In the genomic region with DNA sequence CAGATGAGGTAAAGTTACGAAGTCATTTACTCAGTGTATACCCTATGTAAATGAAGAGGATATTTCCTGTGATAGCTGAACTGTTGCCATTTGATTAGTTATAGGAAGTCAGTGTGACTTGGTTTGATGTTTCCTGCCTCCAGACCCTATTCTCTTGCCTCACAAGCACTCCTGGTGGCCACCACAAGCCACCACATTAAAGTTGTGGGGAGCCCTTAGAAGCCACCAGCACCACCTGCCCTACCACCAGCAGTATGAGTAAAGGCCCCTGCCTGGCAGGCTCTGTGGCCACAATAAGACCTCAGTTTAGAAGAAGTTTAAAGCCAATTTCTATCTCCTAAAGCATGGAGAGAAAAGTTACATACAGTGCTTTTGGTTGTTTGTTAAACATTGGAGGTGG, we compare ENCODE assay signal across 21 cellular contexts.
DNase-seq lines count a peak whose midpoint lies in the region; ATAC-seq and TF ChIP-seq lines count a peak whose summit lies in the region.
"Had no signal": no experiment of that assay in that cellular context is flagged by ENCODE, and none has a peak within 500 bp of the region (broad histone marks: within the 10 kb centered on the region; RNA-seq: fewer than 3 reads in every experiment).

No MANE protein-coding gene starts in this region.

- no peak overlapping the region for H3K4me3 ChIP-seq in HUES64 (ENCODE audit: low read length)
- H3K4me3 ChIP-seq in MG63: no peak overlapping the region
- H3K4me3 ChIP-seq: gastroesophageal sphincter, Peyer's patch, stomach had no signal

- H3K27ac Mint-ChIP-seq in activated T-helper 17 cell treated with anti-CD3 and anti-CD28 coated beads, Interleukin-2, amount 50 U/mL, for 72 hours: no peak overlapping the region
- H3K27ac Mint-ChIP-seq in mesothelial cell of epicardium: no peak overlapping the region
- H3K27ac Mint-ChIP-seq: H9; natural killer cell treated with Interleukin-12 subunit alpha and Interleukin-12 subunit beta and Interleukin-15 and Interleukin-18, amount 100 ng/mL, for 72 hours had no signal

- peak; percentile 9 for DNase-seq in CMK (ENCODE audit: low read depth)
- peak; percentile 14 for DNase-seq in EH (ENCODE audit: low read depth)
- no peak for DNase-seq in inferior parietal cortex (ENCODE audit: extremely low spot score)
- no peak for DNase-seq in mesothelial cell of epicardium (ENCODE audit: low spot score in 2 of 2, unreplicated experiment in 2 of 2)
- no peak for DNase-seq in MG63
- DNase-seq: activated effector memory CD4-positive, alpha-beta T cell treated with anti-CD3 and anti-CD28 coated beads, Interleukin-2, amount 50 U/mL, for 16 hours; aorta; central memory CD4-positive, alpha-beta T cell; H9; MM.1S; NCI-H1694 treated with DMSO at 0.1 percent for 48 hours; Peyer's patch; stomach had no signal

- H3K27ac ChIP-seq in HUES64 (ENCODE audit: low read depth, low read length): peak overlapping the region; percentile 96; the same call in 1 of the 2 replicates
- H3K27ac ChIP-seq: gastroesophageal sphincter, parathyroid adenoma, Peyer's patch, stomach had no signal

- H3K36me3 Mint-ChIP-seq in activated T-helper 17 cell treated with anti-CD3 and anti-CD28 coated beads, Interleukin-2, amount 50 U/mL, for 72 hours (ENCODE audit: low read depth): no peaks in the 10 kb centered on the region
- no peaks in the 10 kb centered on the region for H3K36me3 Mint-ChIP-seq in mesothelial cell of epicardium

- no peak for TF ChIP-seq CTCF in mesothelial cell of epicardium (IDR thresholded peaks at IDR 0.05; ENCODE audit: unreplicated experiment)

- H3K9me3 Mint-ChIP-seq in activated T-helper 17 cell treated with anti-CD3 and anti-CD28 coated beads, Interleukin-2, amount 50 U/mL, for 72 hours: peaks cover 3% of the 10 kb centered on the region
- H3K9me3 Mint-ChIP-seq in mesothelial cell of epicardium: no peaks in the 10 kb centered on the region
- H3K9me3 Mint-ChIP-seq: H9; natural killer cell treated with Interleukin-12 subunit alpha and Interleukin-12 subunit beta and Interleukin-15 and Interleukin-18, amount 100 ng/mL, for 72 hours had no signal

- no peaks in the 10 kb centered on the region for H3K27me3 ChIP-seq in HUES64 (ENCODE audit: insufficient read depth, low read length)
- H3K27me3 ChIP-seq in MG63: no peaks in the 10 kb centered on the region
- H3K27me3 ChIP-seq: gastroesophageal sphincter, Peyer's patch, stomach had no signal

- no peaks in the 10 kb centered on the region for H3K36me3 ChIP-seq in HUES64 (ENCODE audit: insufficient read depth, low read length)
- no peaks in the 10 kb centered on the region for H3K36me3 ChIP-seq in MG63
- H3K36me3 ChIP-seq: gastroesophageal sphincter, Peyer's patch, stomach had no signal

- peaks cover 7% of the 10 kb centered on the region for H3K4me1 Mint-ChIP-seq in activated T-helper 17 cell treated with anti-CD3 and anti-CD28 coated beads, Interleukin-2, amount 50 U/mL, for 72 hours
- no peaks in the 10 kb centered on the region for H3K4me1 Mint-ChIP-seq in mesothelial cell of epicardium
- H3K4me1 Mint-ChIP-seq: H9 had no signal

- H3K27me3 Mint-ChIP-seq in activated T-helper 17 cell treated with anti-CD3 and anti-CD28 coated beads, Interleukin-2, amount 50 U/mL, for 72 hours: peaks cover 4% of the 10 kb centered on the region
- no peaks in the 10 kb centered on the region for H3K27me3 Mint-ChIP-seq in mesothelial cell of epicardium (ENCODE audit: low read depth)

- peaks cover 24% of the 10 kb centered on the region for H3K4me1 ChIP-seq in HUES64 (ENCODE audit: insufficient read depth, low read length)
- H3K4me1 ChIP-seq: gastroesophageal sphincter, parathyroid adenoma, Peyer's patch, stomach had no signal

- H3K4me3 Mint-ChIP-seq in activated T-helper 17 cell treated with anti-CD3 and anti-CD28 coated beads, Interleukin-2, amount 50 U/mL, for 72 hours: no peak overlapping the region
- H3K4me3 Mint-ChIP-seq in mesothelial cell of epicardium: no peak overlapping the region
- H3K4me3 Mint-ChIP-seq: H9; natural killer cell treated with Interleukin-12 subunit alpha and Interleukin-12 subunit beta and Interleukin-15 and Interleukin-18, amount 100 ng/mL, for 72 hours had no signal

- no peak overlapping the region for H3K9ac ChIP-seq in HUES64 (ENCODE audit: low read depth, low read length)
- H3K9ac ChIP-seq: parathyroid adenoma had no signal

- peak; percentile 87 for ATAC-seq in activated T-helper 17 cell treated with anti-CD3 and anti-CD28 coated beads, Interleukin-2, amount 50 U/mL, for 72 hours (replicated peaks)
- ATAC-seq in GM21528 (IDR thresholded peaks at IDR 0.05; ENCODE audit: low FRiP score, unreplicated experiment): no peak
- ATAC-seq: esophagus mucosa, gastroesophageal sphincter, sciatic nerve had no signal

- 85% methylated on average over 1 of the region's 1 CpG for WGBS in HUES64

- H3K9me3 ChIP-seq in HUES64 (ENCODE audit: insufficient read depth, low read depth, low read length): peaks cover 8% of the 10 kb centered on the region
- H3K9me3 ChIP-seq in MG63: no peaks in the 10 kb centered on the region
- H3K9me3 ChIP-seq: gastroesophageal sphincter, Peyer's patch, stomach had no signal

Comparison
In these comparisons a context has a peak if more than half of its experiments do, and no peak if none do; other contexts are left out.
1. DNase-seq: peak in CMK (single experiment) and EH (single experiment); none in inferior parietal cortex (single experiment), mesothelial cell of epicardium (0 of 2) and MG63 (single experiment).